8 cellular contexts compared by ENCODE assay signal in genomic region chr1:112390775-112391602, GRCh38. TPM values are rescaled to one million over a fixed set of nuclear protein-coding genes. Genes with fewer than 3 reads are reported as not detected.
DNase-seq lines count a peak whose midpoint lies in the region; ATAC-seq and TF ChIP-seq lines count a peak whose summit lies in the region.

No MANE protein-coding gene starts in this region.

- no peaks in the 10 kb centered on the region for H3K36me3 Mint-ChIP-seq in HFFc6 (ENCODE audit: low read depth)

- peak; percentile 92 for ATAC-seq in Right ventricle myocardium superior (ENCODE audit: poor library complexity)

- no peak overlapping the region for H3K9ac ChIP-seq in parathyroid adenoma

- peak overlapping the region; percentile 89 for H3K4me3 Mint-ChIP-seq in HFFc6

- H3K4me1 ChIP-seq in parathyroid adenoma (no peaks in the 10 kb centered on the region), tibial artery (peaks cover 0 to 57% (median 31%) of the 10 kb centered on the region in 4 donors)

- peak overlapping the region; percentile 86 for H3K27ac Mint-ChIP-seq in HFFc6

- H3K9me3 ChIP-seq in parathyroid adenoma (ENCODE audit: control insufficient read depth, low read length) (no peaks in the 10 kb centered on the region), tibial artery (no peaks in the 10 kb centered on the region)

- peaks cover 76% of the 10 kb centered on the region for H3K4me1 Mint-ChIP-seq in HFFc6 (ENCODE audit: low read depth)

- no peaks in the 10 kb centered on the region for H3K9me3 Mint-ChIP-seq in HFFc6

- H3K79me2 ChIP-seq in parathyroid adenoma: no peaks in the 10 kb centered on the region

- in situ Hi-C loops in G401 (cut with HindIII; ENCODE audit: low sequenced_read_pairs): no loop called here

- peaks cover 4% of the 10 kb centered on the region for H3K27me3 Mint-ChIP-seq in HFFc6 (ENCODE audit: insufficient read depth)

- H3K4me2 ChIP-seq in parathyroid adenoma (ENCODE audit: low read length): peak overlapping the region; percentile 58

- DNase-seq in G401 (ENCODE audit: low spot score): peak; percentile 94
- peak; percentile 87 for DNase-seq in HFFc6
- peak; percentile 94 for DNase-seq in NCI-H1105 treated with DMSO at 0.1 percent for 48 hours (lab: John Stamatoyannopoulos, UW)
- peak; percentile 74 for DNase-seq in SKM-1 treated with dmso at 0.1 percent for 144 hours (lab: John Stamatoyannopoulos, UW; ENCODE audit: unreplicated experiment)
- peak; percentile 61 for DNase-seq in activated naive CD8-positive, alpha-beta T cell treated with anti-CD3 and anti-CD28 coated beads, Interleukin-2, amount 50 U/mL, for 16 hours (ENCODE audit: low read depth, low spot score)
- peak; percentile 88 for DNase-seq in Right ventricle myocardium superior
- peak; percentile 94 to 96 for DNase-seq in tibial artery

- peak overlapping the region; percentile 13 for H3K27ac ChIP-seq in parathyroid adenoma
- H3K27ac ChIP-seq in tibial artery: peak overlapping the region; percentile 83 to 93

- intact Hi-C loops in Right ventricle myocardium superior (cut with DNase I): loop anchor here (2.0 to 10.0 kb wide), 3 partner anchors 76 to 321 kb away; no protein-coding TSS in a partner anchor
- intact Hi-C loops in tibial artery (cut with DNase I; ENCODE audit: low total_unique reads): loop anchor here (2.0 to 5.0 kb wide), 2 partner anchors 76 to 316 kb away; partner anchors contain the start of gene RHOC

- no peaks in the 10 kb centered on the region for H3K36me3 ChIP-seq in parathyroid adenoma (ENCODE audit: control insufficient read depth, insufficient read depth, low read length)
- no peaks in the 10 kb centered on the region for H3K36me3 ChIP-seq in tibial artery

- TF ChIP-seq CTCF in HFFc6 (IDR thresholded peaks at IDR 0.05) (peak; percentile 96), parathyroid adenoma (IDR thresholded peaks at IDR 0.05) (peak; percentile 82), tibial artery (IDR thresholded peaks at IDR 0.05) (peak; percentile 92)

- peak overlapping the region; percentile 47 for H3K4me3 ChIP-seq in parathyroid adenoma (ENCODE audit: low read depth, low read length)
- peak overlapping the region; percentile 47 to 57 for H3K4me3 ChIP-seq in tibial artery

- H3K27me3 ChIP-seq in parathyroid adenoma (ENCODE audit: control insufficient read depth, insufficient read depth, low read length) (no peaks in the 10 kb centered on the region), tibial artery (peaks cover 0 to 3% of the 10 kb centered on the region in 2 donors)

- peak overlapping the region; percentile 45 for H2AFZ ChIP-seq in parathyroid adenoma

RNA-seq across cellular contexts. Expression of gene CTTNBP2NL, which starts 5.0 kb away (rescaled TPM):
- 13.2 and 14.8 TPM in 2 replicates for total RNA-seq in G401 (2014; rRNA removed; shearing (Covaris generic))
- 10 to 100 TPM; 71.9 to 80.8 (median 76.5) TPM for total RNA-seq in HFFc6 (2021; fragmentation: NEBNext Ultra II Directional; extraction: Animal tissue kit (Norgen Biotek cat#: 25700))
- total RNA-seq in Right ventricle myocardium superior: 12.6 TPM

Comparison
In these comparisons a context has a peak if more than half of its experiments do, and no peak if none do; other contexts are left out.
1. Peak in every context shown above with its lines: DNase-seq, ATAC-seq, H3K4me3 ChIP-seq and H3K27ac ChIP-seq.